ENCODE assay signal across 35 cellular contexts in genomic region chr3:4934050-4934449, GRCh38.
"Had no signal": no experiment of that assay in that cellular context is flagged by ENCODE, and none has a peak within 500 bp of the region (broad histone marks: within the 10 kb centered on the region; RNA-seq: fewer than 3 reads in every experiment).

No MANE protein-coding gene starts in this region.

- H3K27me3 Mint-ChIP-seq: activated B cell treated with CpG ODN at 0.5 μM for 24 hours; activated CD4-positive, alpha-beta memory T cell treated with anti-CD3 and anti-CD28 coated beads for 36 hours; activated CD4-positive, alpha-beta T cell treated with anti-CD3 and anti-CD28 coated beads, Interleukin-2, amount 10 ng/mL, durations not matched to agents 24 days and 14 days; activated naive CD4-positive, alpha-beta T cell treated with anti-CD3 and anti-CD28 coated beads, Interleukin-2, amount 50 U/mL, for 24 hours; activated naive CD8-positive, alpha-beta T cell; activated naive CD8-positive, alpha-beta T cell treated with anti-CD3 and anti-CD28 coated beads, Interleukin-2, amount 10 ng/mL, durations not matched to agents 7 days and 5 days; activated naive CD8-positive, alpha-beta T cell treated with anti-CD3 and anti-CD28 coated beads, Interleukin-2, amount 50 U/mL, for 24 hours; activated T-helper 17 cell treated with anti-CD3 and anti-CD28 coated beads, Interleukin-2, amount 50 U/mL, for 72 hours; central memory CD8-positive, alpha-beta T cell had no signal

- H3K36me3 Mint-ChIP-seq: activated CD4-positive, alpha-beta memory T cell treated with anti-CD3 and anti-CD28 coated beads for 36 hours; activated naive CD4-positive, alpha-beta T cell treated with anti-CD3 and anti-CD28 coated beads, Interleukin-2, amount 50 U/mL, for 24 hours; brain had no signal

- H3K9me3 Mint-ChIP-seq: activated B cell treated with CpG ODN at 0.5 μM for 24 hours; activated CD4-positive, alpha-beta memory T cell treated with anti-CD3 and anti-CD28 coated beads for 36 hours; activated naive CD4-positive, alpha-beta T cell treated with anti-CD3 and anti-CD28 coated beads, Interleukin-2, amount 50 U/mL, for 24 hours; activated T-cell treated with anti-CD3 and anti-CD28 coated beads, Interleukin-2, amount 50 U/mL, for 4 hours; activated T-cell treated with anti-CD3 and anti-CD28 coated beads, Interleukin-2, amount 50 U/mL, for 72 hours; activated T-helper 17 cell treated with anti-CD3 and anti-CD28 coated beads, Interleukin-2, amount 50 U/mL, for 72 hours; brain; central memory CD8-positive, alpha-beta T cell; T-helper 2 cell treated with Interferon-gamma antibody and Interleukin-4, amounts not matched to agents 5 μg/mL and 100 μg/mL, for 36 hours had no signal

- H3K27me3 ChIP-seq: ascending aorta, cardiac muscle cell had no signal

- H3K36me3 ChIP-seq: ascending aorta, cardiac muscle cell had no signal

- H3K4me1 ChIP-seq: ascending aorta had no signal

- DNase-seq: activated B cell treated with CpG ODN at 0.5 μM for 24 hours; activated CD4-positive, alpha-beta memory T cell treated with anti-CD3 and anti-CD28 coated beads for 36 hours; activated CD4-positive, alpha-beta T cell treated with anti-CD3 and anti-CD28 coated beads for 4 hours; activated CD4-positive, alpha-beta T cell treated with anti-CD3 and anti-CD28 coated beads, Interleukin-2, amount 50 U/mL, for 1 hour; activated CD4-positive, alpha-beta T cell treated with anti-CD3 and anti-CD28 coated beads, Interleukin-2, amount 50 U/mL, for 4 hours; activated CD4-positive, CD25-positive, alpha-beta regulatory T cell treated with anti-CD3 and anti-CD28 coated beads, Interleukin-2, amount 50 U/mL, for 72 hours; activated CD8-positive, alpha-beta memory T cell treated with anti-CD3 and anti-CD28 coated beads, Interleukin-2, amount 50 U/mL, for 4 hours; activated effector memory CD4-positive, alpha-beta T cell treated with anti-CD3 and anti-CD28 coated beads, Interleukin-2, amount 50 U/mL, for 16 hours; activated gamma-delta T cell treated with Interleukin-2 at 50 U/mL for 16 hours; activated naive CD4-positive, alpha-beta T cell treated with anti-CD3 and anti-CD28 coated beads, Interleukin-2, amount 10 ng/mL, durations not matched to agents 7 days and 5 days; activated naive CD4-positive, alpha-beta T cell treated with Interleukin-2 at 50 U/mL for 16 hours; activated naive CD8-positive, alpha-beta T cell treated with anti-CD3 and anti-CD28 coated beads, Interleukin-2, amount 10 ng/mL, durations not matched to agents 7 days and 5 days; activated naive CD8-positive, alpha-beta T cell treated with anti-CD3 and anti-CD28 coated beads, Interleukin-2, amount 50 U/mL, for 24 hours; activated T-cell treated with anti-CD3 and anti-CD28 coated beads for 4 hours; activated T-cell treated with anti-CD3 and anti-CD28 coated beads, Interleukin-2, amount 50 U/mL, for 1 hour; activated T-cell treated with anti-CD3 and anti-CD28 coated beads, Interleukin-2, amount 50 U/mL, for 4 hours; activated T-cell treated with anti-CD3 and anti-CD28 coated beads, Interleukin-2, amount 50 U/mL, for 72 hours; amygdala; anterior cingulate cortex; caudate nucleus; cerebellar nuclear complex; T-helper 2 cell; T-helper 9 cell had no signal

- ATAC-seq: activated naive CD8-positive, alpha-beta T cell treated with anti-CD3 and anti-CD28 coated beads, Interleukin-2, amount 50 U/mL, for 24 hours; activated T-cell treated with anti-CD3 and anti-CD28 coated beads, Interleukin-2, amount 50 U/mL, for 4 hours; activated T-cell treated with anti-CD3 and anti-CD28 coated beads, Interleukin-2, amount 50 U/mL, for 72 hours; activated T-helper 17 cell treated with anti-CD3 and anti-CD28 coated beads, Interleukin-2, amount 50 U/mL, for 72 hours had no signal

- H3K27ac Mint-ChIP-seq: activated B cell treated with CpG ODN at 0.5 μM for 24 hours; activated CD4-positive, alpha-beta memory T cell treated with anti-CD3 and anti-CD28 coated beads for 36 hours; activated naive CD4-positive, alpha-beta T cell treated with anti-CD3 and anti-CD28 coated beads, Interleukin-2, amount 10 ng/mL, durations not matched to agents 7 days and 5 days; activated naive CD4-positive, alpha-beta T cell treated with anti-CD3 and anti-CD28 coated beads, Interleukin-2, amount 50 U/mL, for 24 hours; activated naive CD8-positive, alpha-beta T cell; activated naive CD8-positive, alpha-beta T cell treated with anti-CD3 and anti-CD28 coated beads, Interleukin-2, amount 10 ng/mL, durations not matched to agents 7 days and 5 days; activated naive CD8-positive, alpha-beta T cell treated with anti-CD3 and anti-CD28 coated beads, Interleukin-2, amount 50 U/mL, for 24 hours; activated T-cell treated with anti-CD3 and anti-CD28 coated beads, Interleukin-2, amount 50 U/mL, for 72 hours; activated T-helper 1 cell treated with anti-CD3 and anti-CD28 coated beads, Interleukin-12 subunit alpha, Interleukin-12 subunit beta, Interleukin-2, Interleukin-4 antibody, amounts not matched to agents 30 ng/mL and 10 ng/mL and 1 ng/mL, durations not matched to agents 14 hours and 24 hours and 36 hours; activated T-helper 17 cell treated with anti-CD3 and anti-CD28 coated beads, Interleukin-2, amount 50 U/mL, for 72 hours; brain; T-helper 1 cell treated with Interleukin-12 subunit alpha and Interleukin-12 subunit beta and Interleukin-4 antibody, amounts not matched to agents 30 μg/mL and 1 μg/mL, for 36 hours; T-helper 2 cell treated with Interferon-gamma antibody and Interleukin-4, amounts not matched to agents 5 μg/mL and 100 μg/mL, for 36 hours had no signal

- H3K4me3 Mint-ChIP-seq: activated B cell treated with CpG ODN at 0.5 μM for 24 hours; activated CD4-positive, alpha-beta memory T cell treated with anti-CD3 and anti-CD28 coated beads for 36 hours; activated CD4-positive, alpha-beta T cell treated with anti-CD3 and anti-CD28 coated beads, Interleukin-2, amount 10 ng/mL, durations not matched to agents 24 days and 14 days; activated naive CD4-positive, alpha-beta T cell treated with anti-CD3 and anti-CD28 coated beads, Interleukin-2, amount 10 ng/mL, durations not matched to agents 7 days and 5 days; activated naive CD4-positive, alpha-beta T cell treated with anti-CD3 and anti-CD28 coated beads, Interleukin-2, amount 50 U/mL, for 24 hours; activated naive CD8-positive, alpha-beta T cell; activated naive CD8-positive, alpha-beta T cell treated with anti-CD3 and anti-CD28 coated beads, Interleukin-2, amount 10 ng/mL, durations not matched to agents 7 days and 5 days; activated naive CD8-positive, alpha-beta T cell treated with anti-CD3 and anti-CD28 coated beads, Interleukin-2, amount 50 U/mL, for 24 hours; activated T-cell treated with anti-CD3 and anti-CD28 coated beads, Interleukin-2, amount 50 U/mL, for 4 hours; activated T-cell treated with anti-CD3 and anti-CD28 coated beads, Interleukin-2, amount 50 U/mL, for 72 hours; activated T-helper 1 cell treated with anti-CD3 and anti-CD28 coated beads, Interleukin-12 subunit alpha, Interleukin-12 subunit beta, Interleukin-2, Interleukin-4 antibody, amounts not matched to agents 30 ng/mL and 10 ng/mL and 1 ng/mL, durations not matched to agents 14 hours and 24 hours and 36 hours; activated T-helper 17 cell treated with anti-CD3 and anti-CD28 coated beads, Interleukin-2, amount 50 U/mL, for 72 hours; brain; central memory CD8-positive, alpha-beta T cell; T-helper 1 cell treated with Interleukin-12 subunit alpha and Interleukin-12 subunit beta and Interleukin-4 antibody, amounts not matched to agents 30 μg/mL and 1 μg/mL, for 36 hours; T-helper 2 cell treated with Interferon-gamma antibody and Interleukin-4, amounts not matched to agents 5 μg/mL and 100 μg/mL, for 36 hours had no signal

- H3K27ac ChIP-seq: ascending aorta, cardiac muscle cell, VCaP had no signal

- H3K9me3 ChIP-seq: ascending aorta had no signal

- H3K4me1 Mint-ChIP-seq: brain; central memory CD8-positive, alpha-beta T cell had no signal

- H3K4me3 ChIP-seq: ascending aorta, cardiac muscle cell had no signal
